ENCODE assay signal across 1 cellular context in genomic region chr10:78972947-78973900, GRCh38.
A peak's percentile ranks its signal among the peaks of the same experiment; 100 is the strongest.
TF ChIP-seq lines count a peak whose summit lies in the region.

No MANE protein-coding gene starts in this region.

TF ChIP-seq in HepG2, 621 proteins besides CTCF, POLR2A, EP300 and RAD21 (continued from another document and continues in another):
- TF ChIP-seq ZNF766 (CRISPR knock-in tag; IDR thresholded peaks at IDR 0.05; ENCODE audit: borderline replicate concordance) (no peak), THAP7 (CRISPR knock-in tag; IDR thresholded peaks at IDR 0.05) (no peak), MTF1 (CRISPR knock-in tag; IDR thresholded peaks at IDR 0.05) (no peak), NCOA1 (CRISPR knock-in tag; IDR thresholded peaks at IDR 0.05) (no peak), SMAD9 (CRISPR knock-in tag; IDR thresholded peaks at IDR 0.05) (no peak), ZNF441 (CRISPR knock-in tag; IDR thresholded peaks at IDR 0.05; ENCODE audit: borderline replicate concordance) (no peak; the same call in 1 of the 2 replicates), ZNF33A (CRISPR knock-in tag; IDR thresholded peaks at IDR 0.05; ENCODE audit: borderline replicate concordance) (no peak), ZNF841 (CRISPR knock-in tag; IDR thresholded peaks at IDR 0.05; ENCODE audit: borderline replicate concordance) (no peak), ISX (CRISPR knock-in tag; conservative IDR thresholded peaks at IDR 0.05) (0 out of 2 replicates have a peak, but pooled peaks have one; percentile 78), U2AF2 (IDR thresholded peaks at IDR 0.05; ENCODE audit: low read depth, low read length) (no peak), PREB (CRISPR knock-in tag; IDR thresholded peaks at IDR 0.05) (no peak), GFI1 (CRISPR knock-in tag; IDR thresholded peaks at IDR 0.05; ENCODE audit: borderline replicate concordance) (0 out of 2 replicates have a peak, but pooled peaks have one; percentile 2), AHR (CRISPR knock-in tag; IDR thresholded peaks at IDR 0.05) (no peak), NFIB (CRISPR knock-in tag; IDR thresholded peaks at IDR 0.05; ENCODE audit: borderline replicate concordance) (no peak), SAFB2 (CRISPR knock-in tag; IDR thresholded peaks at IDR 0.05; ENCODE audit: borderline replicate concordance, low read depth) (0 out of 2 replicates have a peak, but pooled peaks have one; percentile 33), TOPORS (CRISPR knock-in tag; IDR thresholded peaks at IDR 0.05) (no peak), PHF20 (CRISPR knock-in tag; IDR thresholded peaks at IDR 0.05) (0 out of 2 replicates have a peak, but pooled peaks have one; percentile 52), HOXD1 (CRISPR knock-in tag; IDR thresholded peaks at IDR 0.05) (no peak), ZNF609 (CRISPR knock-in tag; IDR thresholded peaks at IDR 0.05; ENCODE audit: borderline replicate concordance) (no peak), RELA (CRISPR knock-in tag; IDR thresholded peaks at IDR 0.05) (no peak), ZNF207 (IDR thresholded peaks at IDR 0.05; ENCODE audit: borderline replicate concordance) (no peak), ZNF513 (CRISPR knock-in tag; conservative IDR thresholded peaks at IDR 0.05) (no peak), REXO4 (CRISPR knock-in tag; IDR thresholded peaks at IDR 0.05; ENCODE audit: borderline replicate concordance) (no peak), NR2F2 (IDR thresholded peaks at IDR 0.05; ENCODE audit: borderline replicate concordance, low read depth) (no peak), RAD51 (IDR thresholded peaks at IDR 0.05; ENCODE audit: borderline replicate concordance) (no peak), KLF6 (CRISPR knock-in tag; IDR thresholded peaks at IDR 0.05) (no peak), ZNF431 (CRISPR knock-in tag; IDR thresholded peaks at IDR 0.05; ENCODE audit: borderline replicate concordance, low read depth) (0 out of 2 replicates have a peak, but pooled peaks have one; percentile 44), ZNF782 (CRISPR knock-in tag; IDR thresholded peaks at IDR 0.05; ENCODE audit: borderline replicate concordance) (no peak), POLR2G (IDR thresholded peaks at IDR 0.05; ENCODE audit: low read depth, low read length) (peak; percentile 82), ZNF615 (CRISPR knock-in tag; IDR thresholded peaks at IDR 0.05; ENCODE audit: borderline replicate concordance) (no peak), CC2D1A (CRISPR knock-in tag; IDR thresholded peaks at IDR 0.05) (no peak), ZNF776 (CRISPR knock-in tag; IDR thresholded peaks at IDR 0.05) (no peak), SALL2 (CRISPR knock-in tag; IDR thresholded peaks at IDR 0.05) (no peak)
- TF ChIP-seq, protein P1, sequence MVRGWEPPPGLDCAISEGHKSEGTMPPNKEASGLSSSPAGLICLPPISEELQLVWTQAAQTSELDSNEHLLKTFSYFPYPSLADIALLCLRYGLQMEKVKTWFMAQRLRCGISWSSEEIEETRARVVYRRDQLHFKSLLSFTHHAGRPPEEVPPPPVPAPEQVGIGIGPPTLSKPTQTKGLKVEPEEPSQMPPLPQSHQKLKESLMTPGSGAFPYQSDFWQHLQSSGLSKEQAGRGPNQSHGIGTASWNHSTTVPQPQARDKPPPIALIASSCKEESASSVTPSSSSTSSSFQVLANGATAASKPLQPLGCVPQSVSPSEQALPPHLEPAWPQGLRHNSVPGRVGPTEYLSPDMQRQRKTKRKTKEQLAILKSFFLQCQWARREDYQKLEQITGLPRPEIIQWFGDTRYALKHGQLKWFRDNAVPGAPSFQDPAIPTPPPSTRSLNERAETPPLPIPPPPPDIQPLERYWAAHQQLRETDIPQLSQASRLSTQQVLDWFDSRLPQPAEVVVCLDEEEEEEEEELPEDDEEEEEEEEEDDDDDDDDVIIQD (CRISPR knock-in tag; IDR thresholded peaks at IDR 0.05; ENCODE audit: low read depth) = no peak
- TF ChIP-seq, protein P2, sequence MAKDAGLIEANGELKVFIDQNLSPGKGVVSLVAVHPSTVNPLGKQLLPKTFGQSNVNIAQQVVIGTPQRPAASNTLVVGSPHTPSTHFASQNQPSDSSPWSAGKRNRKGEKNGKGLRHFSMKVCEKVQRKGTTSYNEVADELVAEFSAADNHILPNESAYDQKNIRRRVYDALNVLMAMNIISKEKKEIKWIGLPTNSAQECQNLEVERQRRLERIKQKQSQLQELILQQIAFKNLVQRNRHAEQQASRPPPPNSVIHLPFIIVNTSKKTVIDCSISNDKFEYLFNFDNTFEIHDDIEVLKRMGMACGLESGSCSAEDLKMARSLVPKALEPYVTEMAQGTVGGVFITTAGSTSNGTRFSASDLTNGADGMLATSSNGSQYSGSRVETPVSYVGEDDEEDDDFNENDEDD (CRISPR knock-in tag; IDR thresholded peaks at IDR 0.05; ENCODE audit: borderline replicate concordance) = peak; percentile 15; the same call in 1 of the 2 replicates
- TF ChIP-seq, protein P3, sequence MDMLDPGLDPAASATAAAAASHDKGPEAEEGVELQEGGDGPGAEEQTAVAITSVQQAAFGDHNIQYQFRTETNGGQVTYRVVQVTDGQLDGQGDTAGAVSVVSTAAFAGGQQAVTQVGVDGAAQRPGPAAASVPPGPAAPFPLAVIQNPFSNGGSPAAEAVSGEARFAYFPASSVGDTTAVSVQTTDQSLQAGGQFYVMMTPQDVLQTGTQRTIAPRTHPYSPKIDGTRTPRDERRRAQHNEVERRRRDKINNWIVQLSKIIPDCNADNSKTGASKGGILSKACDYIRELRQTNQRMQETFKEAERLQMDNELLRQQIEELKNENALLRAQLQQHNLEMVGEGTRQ (IDR thresholded peaks at IDR 0.05; ENCODE audit: low read depth, low read length) = no peak
- TF ChIP-seq, protein P3 (CRISPR knock-in tag; IDR thresholded peaks at IDR 0.05; ENCODE audit: borderline replicate concordance) = no peak
- TF ChIP-seq, protein P4, sequence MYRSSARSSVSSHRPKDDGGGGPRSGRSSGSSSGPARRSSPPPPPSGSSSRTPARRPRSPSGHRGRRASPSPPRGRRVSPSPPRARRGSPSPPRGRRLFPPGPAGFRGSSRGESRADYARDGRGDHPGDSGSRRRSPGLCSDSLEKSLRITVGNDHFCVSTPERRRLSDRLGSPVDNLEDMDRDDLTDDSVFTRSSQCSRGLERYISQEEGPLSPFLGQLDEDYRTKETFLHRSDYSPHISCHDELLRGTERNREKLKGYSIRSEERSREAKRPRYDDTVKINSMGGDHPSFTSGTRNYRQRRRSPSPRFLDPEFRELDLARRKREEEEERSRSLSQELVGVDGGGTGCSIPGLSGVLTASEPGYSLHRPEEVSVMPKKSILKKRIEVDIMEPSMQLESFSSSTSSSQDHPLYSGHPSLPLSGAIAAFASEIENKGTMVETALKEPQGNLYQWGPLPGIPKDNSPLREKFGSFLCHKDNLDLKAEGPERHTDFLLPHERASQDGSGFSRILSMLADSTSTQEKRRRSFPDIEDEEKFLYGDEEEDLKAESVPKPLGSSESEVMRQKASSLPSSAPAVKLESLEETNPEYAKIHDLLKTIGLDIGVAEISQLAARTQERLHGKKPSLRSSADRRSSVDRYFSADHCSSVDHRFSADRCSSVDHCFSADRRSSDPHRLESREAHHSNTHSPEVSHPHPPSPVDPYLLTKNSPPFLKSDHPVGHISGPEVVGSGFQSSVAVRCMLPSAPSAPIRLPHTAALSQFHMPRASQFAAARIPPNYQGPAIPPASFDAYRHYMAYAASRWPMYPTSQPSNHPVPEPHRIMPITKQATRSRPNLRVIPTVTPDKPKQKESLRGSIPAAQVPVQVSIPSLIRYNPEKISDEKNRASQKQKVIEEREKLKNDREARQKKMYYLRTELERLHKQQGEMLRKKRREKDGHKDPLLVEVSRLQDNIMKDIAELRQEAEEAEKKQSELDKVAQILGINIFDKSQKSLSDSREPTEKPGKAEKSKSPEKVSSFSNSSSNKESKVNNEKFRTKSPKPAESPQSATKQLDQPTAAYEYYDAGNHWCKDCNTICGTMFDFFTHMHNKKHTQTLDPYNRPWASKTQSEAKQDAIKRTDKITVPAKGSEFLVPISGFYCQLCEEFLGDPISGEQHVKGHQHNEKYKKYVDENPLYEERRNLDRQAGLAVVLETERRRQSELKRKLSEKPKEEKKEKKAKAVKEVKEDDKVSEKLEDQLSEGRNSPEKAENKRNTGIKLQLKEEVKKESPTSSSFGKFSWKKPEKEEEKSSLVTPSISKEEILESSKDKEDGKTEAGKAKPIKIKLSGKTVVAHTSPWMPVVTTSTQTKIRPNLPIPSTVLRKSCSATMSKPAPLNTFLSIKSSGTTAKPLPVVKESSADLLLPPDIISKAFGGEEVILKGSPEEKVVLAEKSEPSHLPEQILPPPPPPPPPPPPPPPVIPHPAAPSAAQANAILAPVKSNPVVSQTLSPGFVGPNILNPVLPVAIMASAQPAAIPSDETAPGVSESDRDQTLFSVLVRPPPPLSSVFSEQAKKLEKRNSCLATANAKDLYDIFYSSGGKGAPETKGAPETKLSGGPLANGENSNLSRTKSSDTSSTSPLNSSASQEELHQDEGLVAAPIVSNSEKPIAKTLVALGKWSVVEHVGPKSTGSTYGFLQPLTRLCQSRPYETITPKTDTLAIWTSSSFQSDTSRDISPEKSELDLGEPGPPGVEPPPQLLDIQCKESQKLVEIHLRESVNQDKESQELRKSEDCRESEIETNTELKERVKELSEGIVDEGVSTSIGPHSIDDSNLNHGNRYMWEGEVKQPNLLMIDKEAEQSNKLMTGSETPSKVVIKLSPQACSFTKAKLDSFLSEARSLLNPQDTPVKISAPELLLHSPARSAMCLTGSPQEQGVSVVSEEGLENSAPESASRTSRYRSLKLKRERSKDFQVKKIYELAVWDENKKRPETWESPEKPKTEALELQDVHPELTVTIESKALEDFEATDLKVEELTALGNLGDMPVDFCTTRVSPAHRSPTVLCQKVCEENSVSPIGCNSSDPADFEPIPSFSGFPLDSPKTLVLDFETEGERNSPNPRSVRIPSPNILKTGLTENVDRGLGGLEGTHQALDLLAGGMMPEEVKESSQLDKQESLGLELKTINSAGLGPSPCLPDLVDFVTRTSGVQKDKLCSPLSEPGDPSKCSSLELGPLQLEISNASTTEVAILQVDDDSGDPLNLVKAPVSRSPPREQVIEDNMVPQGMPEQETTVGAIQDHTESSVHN (CRISPR knock-in tag; IDR thresholded peaks at IDR 0.05) = no peak
